11 cellular contexts compared by ENCODE assay signal in genomic region chr19:295687-296370, GRCh38. TPM values are rescaled to one million over a fixed set of nuclear protein-coding genes. Genes with fewer than 3 reads are reported as not detected.
DNase-seq lines count a peak whose midpoint lies in the region; ATAC-seq, FAIRE-seq and TF ChIP-seq lines count a peak whose summit lies in the region.
"Had no signal": no experiment of that assay in that cellular context is flagged by ENCODE, and none has a peak within 500 bp of the region (broad histone marks: within the 10 kb centered on the region; RNA-seq: fewer than 3 reads in every experiment).

No MANE protein-coding gene starts in this region.

- TF ChIP-seq RAD21 in H1 (IDR thresholded peaks at IDR 0.05 in 1 of 2, conservative IDR thresholded peaks at IDR 0.05 in 1 of 2; ENCODE audit: low read depth in 2 of 2, low read length in 2 of 2) = no peak

- no peaks in the 10 kb centered on the region for H4K20me1 ChIP-seq in H1 (replicated peaks in 1 of 2; ENCODE audit: control insufficient read depth in 1 of 2, insufficient read depth in 2 of 2, low read length in 2 of 2)

- intact Hi-C loops in left ventricle myocardium inferior (cut with micrococcal nuclease) = no loop called here
- intact Hi-C loops in uterus (cut with DNase I; ENCODE audit: low total_unique reads) = no loop called here

- H2AFZ ChIP-seq in H1 (ENCODE audit: low read length) = no peak overlapping the region
- no peak overlapping the region for H2AFZ ChIP-seq in neuronal stem cell (ENCODE audit: low read length)

- POLR2A ChIA-PET in H1 (lab: Charles Lee; ENCODE audit: partially characterized antibody) = interaction anchor here (1.1 to 5.6 kb wide), 7 partner anchors 10 to 46 kb away, joined by 3 to 38 read pairs (median 5); no protein-coding TSS in a partner anchor

- H3K23me2 ChIP-seq in H1 (ENCODE audit: low read depth, low read length) = no peaks in the 10 kb centered on the region; the same call in 1 of the 2 replicates

- H3K23ac ChIP-seq in H1 (ENCODE audit: insufficient read length) (no peak overlapping the region), neuronal stem cell (ENCODE audit: low read depth, low read length, poor library complexity) (no peak overlapping the region)

- no peak overlapping the region for H2BK120ac ChIP-seq in H1 (replicated peaks; ENCODE audit: low read depth, low read length)
- H2BK120ac ChIP-seq in neuronal stem cell (ENCODE audit: low read depth, low read length) = no peak overlapping the region

- TF ChIP-seq CTCF in left ventricle myocardium inferior (IDR thresholded peaks at IDR 0.05; ENCODE audit: borderline replicate concordance) = no peak
- no peak for TF ChIP-seq CTCF in right atrium auricular region (IDR thresholded peaks at IDR 0.05)
- TF ChIP-seq CTCF in H1 (IDR thresholded peaks at IDR 0.05; ENCODE audit: control extremely low read depth in 1 of 3, insufficient read depth in 1 of 3, low read depth in 1 of 3, low read length in 3 of 3) = no peak
- TF ChIP-seq CTCF in uterus (IDR thresholded peaks at IDR 0.05) = no peak

- no peak overlapping the region for H3K4ac ChIP-seq in H1 (replicated peaks; ENCODE audit: insufficient read length, low read depth, low read length)
- H3K4ac ChIP-seq in neuronal stem cell (ENCODE audit: low read length) = no peak overlapping the region

- no peak for FAIRE-seq in H1 (lab: Jason Lieb, UNC)

- H3K79me2 ChIP-seq in H1 (ENCODE audit: control insufficient read depth in 1 of 2, insufficient read depth in 2 of 2, low read length in 2 of 2) = no peaks in the 10 kb centered on the region

- TF ChIP-seq POLR2A in H1 (IDR thresholded peaks at IDR 0.05; ENCODE audit: control extremely low read depth in 1 of 2, low read depth in 2 of 2, low read length in 2 of 2) = no peak
- TF ChIP-seq POLR2A in uterus (IDR thresholded peaks at IDR 0.05) = no peak

- H2BK5ac ChIP-seq in H1 (ENCODE audit: low read depth, low read length) (no peak overlapping the region), neuronal stem cell (ENCODE audit: low read length) (no peak overlapping the region)

- H2BK12ac ChIP-seq in H1 (ENCODE audit: low read depth, low read length) = no peak overlapping the region
- no peak overlapping the region for H2BK12ac ChIP-seq in neuronal stem cell (ENCODE audit: low read length)

- no peak overlapping the region for H3K14ac ChIP-seq in H1 (ENCODE audit: insufficient read length)
- no peak overlapping the region for H3K14ac ChIP-seq in neuronal stem cell (ENCODE audit: low read length)

- H3K27ac ChIP-seq in left ventricle myocardium inferior (replicated peaks) = peak overlapping the region; percentile 58
- H3K27ac ChIP-seq in right atrium auricular region = peak overlapping the region in 1 of 2 donors; percentile 43
- no peak overlapping the region for H3K27ac ChIP-seq in H1 (ENCODE audit: low read depth, low read length)
- H3K27ac ChIP-seq in neuronal stem cell (replicated peaks; ENCODE audit: low read length) = no peak overlapping the region
- H3K27ac ChIP-seq in uterus = peak overlapping the region; percentile 47 to 68

- no peak overlapping the region for H4K8ac ChIP-seq in H1 (ENCODE audit: extremely low read depth, insufficient read depth, low read length)
- no peak overlapping the region for H4K8ac ChIP-seq in neuronal stem cell (ENCODE audit: low read depth, low read length)

- WGBS in H1 (ENCODE audit: extremely low coverage in 1 of 2, insufficient coverage in 1 of 2, insufficient read length in 1 of 2, insufficient replicate concordance in 2 of 2, low coverage in 1 of 2, low lambda C conversion rate in 2 of 2, missing lambda C conversion rate in 1 of 2), 2 experiments = 71% methylated on average over 12 of the region's 13 CpGs; no CpG with 5 or more reads in 1 of the 2 experiments
- WGBS in neuronal stem cell (ENCODE audit: extremely low coverage in 2 of 2, insufficient read length in 2 of 2, insufficient replicate concordance in 1 of 2), 2 donors = no CpG with 5 or more reads among the region's 13 CpGs

- H3K4me2 ChIP-seq in H1 (ENCODE audit: insufficient read depth in 1 of 2, low read depth in 2 of 2, low read length in 2 of 2) = no peak overlapping the region; a peak in 1 of 4 replicates
- no peak overlapping the region for H3K4me2 ChIP-seq in neuronal stem cell (ENCODE audit: insufficient read depth, low read length, poor library complexity, severe bottlenecking)

- H3K18ac ChIP-seq in H1 (ENCODE audit: extremely low read depth, low read length) (no peak overlapping the region), neuronal stem cell (ENCODE audit: low read length) (peak overlapping the region; percentile 27)

- DNase-seq in left ventricle myocardium inferior (no peak), right atrium auricular region (ENCODE audit: low spot score) (no peak), H1 (ENCODE audit: low read depth in 1 of 2, low spot score in 2 of 2) (no peak), neuronal stem cell (ENCODE audit: low spot score) (no peak), uterus (peak in 1 of 2 donors; percentile 72), SW 1271 (lab: John Stamatoyannopoulos, UW) (no peak)
- DNase-seq in activated naive CD4-positive, alpha-beta T cell treated with anti-CD3 and anti-CD28 coated beads, Interleukin-2, amount 50 U/mL, for 16 hours = no peak
- DNase-seq: activated gamma-delta T cell, T1000 had no signal

- H4K91ac ChIP-seq in H1 (replicated peaks; ENCODE audit: insufficient read length, low read length) (no peak overlapping the region), neuronal stem cell (ENCODE audit: low read depth, low read length, poor library complexity) (no peak overlapping the region)

- H2AK5ac ChIP-seq in H1 (ENCODE audit: low read depth, low read length) (no peak overlapping the region), neuronal stem cell (ENCODE audit: low read depth, low read length) (peak overlapping the region; percentile 25)

- ATAC-seq in HG02840 (IDR thresholded peaks at IDR 0.05; ENCODE audit: low FRiP score, unreplicated experiment) = no peak

- H3K27me3 ChIP-seq in left ventricle myocardium inferior (ENCODE audit: low read depth) = peaks cover 46% of the 10 kb centered on the region
- peaks cover 0 to 17% of the 10 kb centered on the region in 2 donors for H3K27me3 ChIP-seq in right atrium auricular region
- H3K27me3 ChIP-seq in H1 (replicated peaks in 1 of 4; ENCODE audit: control insufficient read depth in 3 of 4, extremely low read depth in 1 of 4, insufficient read depth in 3 of 4, low read length in 3 of 4) = peaks cover 0 to 16% (median 8%) of the 10 kb centered on the region in 4 experiments; a peak in 3 of 7 replicates
- peaks cover 12 to 49% (median 39%) of the 10 kb centered on the region in 3 experiments for H3K27me3 ChIP-seq in neuronal stem cell (ENCODE audit: control insufficient read depth in 3 of 3, insufficient read depth in 3 of 3, low read depth in 1 of 3, low read length in 3 of 3)
- no peaks in the 10 kb centered on the region for H3K27me3 ChIP-seq in uterus

- H3K56ac ChIP-seq in H1 (replicated peaks; ENCODE audit: insufficient read length, low read depth, low read length) = no peak overlapping the region

- H3K36me3 ChIP-seq in left ventricle myocardium inferior (no peaks in the 10 kb centered on the region), right atrium auricular region (no peaks in the 10 kb centered on the region), H1 (ENCODE audit: control insufficient read depth in 2 of 4, insufficient read depth in 4 of 4, low read length in 3 of 4) (no peaks in the 10 kb centered on the region), neuronal stem cell (replicated peaks in 1 of 2; ENCODE audit: control insufficient read depth in 2 of 2, insufficient read depth in 2 of 2, low read length in 2 of 2) (no peaks in the 10 kb centered on the region), uterus (no peaks in the 10 kb centered on the region)
- H3K36me3 ChIP-seq: left lung had no signal

- H3K4me3 ChIP-seq in left ventricle myocardium inferior (peak overlapping the region; percentile 51), right atrium auricular region (no peak overlapping the region), H1 (ENCODE audit: extremely low read depth in 1 of 4, insufficient read depth in 2 of 4, low read depth in 3 of 4, low read length in 4 of 4) (no peak overlapping the region), neuronal stem cell (ENCODE audit: low read length in 2 of 2) (no peak overlapping the region), uterus (no peak overlapping the region)
- H3K4me3 ChIP-seq: left lung had no signal

- H3K9me3 ChIP-seq in left ventricle myocardium inferior (replicated peaks) = no peaks in the 10 kb centered on the region
- no peaks in the 10 kb centered on the region for H3K9me3 ChIP-seq in right atrium auricular region
- peaks cover 0 to 13% of the 10 kb centered on the region in 2 experiments; a peak in 1 of 4 replicates for H3K9me3 ChIP-seq in H1 (ENCODE audit: insufficient read depth in 2 of 2, low read depth in 1 of 2, low read length in 1 of 2)
- peaks cover 2 to 13% of the 10 kb centered on the region in 2 donors for H3K9me3 ChIP-seq in neuronal stem cell (replicated peaks in 1 of 2; ENCODE audit: control insufficient read depth in 2 of 2, insufficient read depth in 1 of 2, low read depth in 1 of 2, low read length in 2 of 2)
- no peaks in the 10 kb centered on the region for H3K9me3 ChIP-seq in uterus
- H3K9me3 ChIP-seq: left lung had no signal

- H2BK20ac ChIP-seq in H1 (ENCODE audit: low read length) = no peak overlapping the region

- H3K79me1 ChIP-seq in H1 (ENCODE audit: low read depth, low read length) = no peaks in the 10 kb centered on the region
- no peaks in the 10 kb centered on the region for H3K79me1 ChIP-seq in neuronal stem cell (ENCODE audit: low read depth, low read length)

- TF ChIP-seq EP300 in H1 (IDR thresholded peaks at IDR 0.05; ENCODE audit: borderline replicate concordance in 1 of 2, low read depth in 2 of 2, low read length in 2 of 2) = no peak

- peaks cover 35% of the 10 kb centered on the region for H3K4me1 ChIP-seq in left ventricle myocardium inferior
- H3K4me1 ChIP-seq in right atrium auricular region = peaks cover 0 to 33% of the 10 kb centered on the region in 2 donors
- peaks cover 0 to 8% (median 7%) of the 10 kb centered on the region in 4 experiments; a peak in 6 of 7 replicates for H3K4me1 ChIP-seq in H1 (replicated peaks in 1 of 4; ENCODE audit: control insufficient read depth in 3 of 4, insufficient read depth in 4 of 4, low read length in 3 of 4)
- peaks cover 7 to 10% of the 10 kb centered on the region in 2 donors for H3K4me1 ChIP-seq in neuronal stem cell (ENCODE audit: control insufficient read depth in 2 of 2, insufficient read depth in 1 of 2, low read depth in 1 of 2, low read length in 2 of 2)
- peaks cover 0 to 10% of the 10 kb centered on the region in 2 donors for H3K4me1 ChIP-seq in uterus

- H3K9ac ChIP-seq in H1 (replicated peaks in 1 of 4; ENCODE audit: extremely low read depth in 1 of 4, low read depth in 3 of 4, low read length in 3 of 4) (no peak overlapping the region), neuronal stem cell (ENCODE audit: low read depth, low read length, poor library complexity) (no peak overlapping the region)

- H2BK15ac ChIP-seq in H1 (ENCODE audit: low read length) = peak overlapping the region; percentile 92; the same call in 1 of the 2 replicates
- H2BK15ac ChIP-seq in neuronal stem cell (ENCODE audit: low read length) = peak overlapping the region; percentile 67

- CTCF ChIA-PET in H1 (lab: Charles Lee; ENCODE audit: partially characterized antibody) = interaction anchor here (0.8 to 2.5 kb wide), 12 partner anchors 10 to 202 kb away, joined by 3 to 9 read pairs (median 4); no protein-coding TSS in a partner anchor

- no peak overlapping the region for H4K5ac ChIP-seq in H1 (ENCODE audit: insufficient read length, low read depth, low read length)

RNA-seq across cellular contexts. Expression of gene PLPP2, which starts 4.6 kb away (rescaled TPM):
- total RNA-seq in left ventricle myocardium inferior (not detected), right atrium auricular region (1 to 10 TPM in 1 of 2 donors, under 1 TPM in 1; 0.82 to 3.3 TPM), uterus (10 to 100 TPM in 3 of 4 donors, 1 to 10 TPM in 1; 4.9 to 55.3 (median 15.3) TPM)
- 98.6 and 101 TPM in 2 replicates for total RNA-seq in H1 (2021; fragmentation: NEBNext Ultra II Directional; extraction: Animal tissue kit (Norgen Biotek cat#: 25700))
- 195 and 326 TPM in 2 replicates for polyA plus RNA-seq in H1 (2011; rRNA removed)
- 162 TPM for polyA plus RNA-seq in H1 (2011; cell fraction: cytosol; rRNA removed)
- 254 TPM for polyA plus RNA-seq in H1 (2011; cell fraction: nucleus; rRNA removed)
- polyA plus RNA-seq in H1 (2012, experiment 1 of 2) = 91.4 to 160 TPM (median 142 TPM) in 4 replicates
- 177 TPM for polyA plus RNA-seq in H1 (2012, experiment 2 of 2)
- polyA plus RNA-seq in H1 (2013, experiment 1 of 2) = 85.7 TPM
- 84.2 TPM for polyA plus RNA-seq in H1 (2013, experiment 2 of 2)
- polyA minus RNA-seq in H1 (2011; rRNA and poly(A)+ RNA removed) = 63.2 and 112 TPM in 2 replicates
- polyA minus RNA-seq in H1 (2011; cell fraction: cytosol; rRNA and poly(A)+ RNA removed) = 56.9 TPM
- 43.8 TPM for polyA minus RNA-seq in H1 (2011; cell fraction: nucleus; rRNA and poly(A)+ RNA removed)
- 0.77 TPM for polyA plus RNA-seq in neuronal stem cell (2013, experiment 1 of 2)
- 0.65 TPM for polyA plus RNA-seq in neuronal stem cell (2013, experiment 2 of 2)

RNA-seq across cellular contexts. Expression of gene MIER2, which starts 48.8 kb away (rescaled TPM):
- total RNA-seq in left ventricle myocardium inferior (15.9 TPM), right atrium auricular region (10 to 100 TPM; 15.2 to 22.4 TPM), uterus (10 to 100 TPM in 2 of 4 donors, 1 to 10 TPM in 2; 2.6 to 54.8 (median 12.7) TPM)
- 45.7 and 48.3 TPM in 2 replicates for total RNA-seq in H1 (2021; fragmentation: NEBNext Ultra II Directional; extraction: Animal tissue kit (Norgen Biotek cat#: 25700))
- 30.3 and 53.1 TPM in 2 replicates for polyA plus RNA-seq in H1 (2011; rRNA removed)
- 23.4 TPM for polyA plus RNA-seq in H1 (2011; cell fraction: cytosol; rRNA removed)
- 73.3 TPM for polyA plus RNA-seq in H1 (2011; cell fraction: nucleus; rRNA removed)
- polyA plus RNA-seq in H1 (2012, experiment 1 of 2) = 44.7 to 62.6 TPM (median 54.6 TPM) in 4 replicates
- 23.4 TPM for polyA plus RNA-seq in H1 (2012, experiment 2 of 2)
- polyA plus RNA-seq in H1 (2013, experiment 1 of 2) = 29.9 TPM
- polyA plus RNA-seq in H1 (2013, experiment 2 of 2) = 30.9 TPM
- 72.4 and 80.0 TPM in 2 replicates for polyA minus RNA-seq in H1 (2011; rRNA and poly(A)+ RNA removed)
- polyA minus RNA-seq in H1 (2011; cell fraction: cytosol; rRNA and poly(A)+ RNA removed) = 28.2 TPM
- 54.0 TPM for polyA minus RNA-seq in H1 (2011; cell fraction: nucleus; rRNA and poly(A)+ RNA removed)
- 40.2 TPM for polyA plus RNA-seq in neuronal stem cell (2013, experiment 1 of 2)
- 41.0 TPM for polyA plus RNA-seq in neuronal stem cell (2013, experiment 2 of 2)

Comparison
In these comparisons a context has a peak if more than half of its experiments do, and no peak if none do; other contexts are left out.
1. H3K27ac ChIP-seq: peak in left ventricle myocardium inferior (single experiment) and uterus (2 of 2); none in H1 (single experiment) and neuronal stem cell (single experiment).